29 cellular contexts compared by ENCODE assay signal in the genomic region with DNA sequence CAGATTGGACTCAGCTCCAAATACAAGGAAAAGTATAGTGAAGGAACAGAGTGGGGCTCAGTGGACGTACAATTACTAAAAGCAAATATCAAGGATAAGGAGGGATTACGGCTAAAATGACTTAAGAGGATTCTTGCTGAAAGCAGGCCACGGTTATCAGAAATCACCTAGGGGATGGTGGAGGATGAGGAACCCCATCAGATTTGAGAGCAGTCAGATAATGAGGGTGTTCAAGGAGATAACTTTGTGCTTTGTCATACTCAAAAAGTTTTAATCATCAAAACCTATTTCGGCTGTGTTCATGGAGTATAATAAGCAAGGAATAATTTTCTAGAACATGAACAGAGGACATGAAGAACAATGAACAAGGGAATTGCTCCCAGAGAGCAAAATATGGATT.
"Had no signal": no experiment of that assay in that cellular context is flagged by ENCODE, and none has a peak within 500 bp of the region (broad histone marks: within the 10 kb centered on the region; RNA-seq: fewer than 3 reads in every experiment).

No MANE protein-coding gene starts in this region.

- H3K27ac Mint-ChIP-seq: naive B cell; natural killer cell treated with Interleukin-12 subunit alpha and Interleukin-12 subunit beta and Interleukin-15 and Interleukin-18, amount 100 ng/mL, for 72 hours; stimulated activated naive CD8-positive, alpha-beta T cell treated with anti-CD3 and anti-CD28 coated beads, Interleukin-15, amount 100 ng/mL, for 72 hours had no signal

- H3K4me3 Mint-ChIP-seq: naive B cell; natural killer cell treated with Interleukin-12 subunit alpha and Interleukin-12 subunit beta and Interleukin-15 and Interleukin-18, amount 100 ng/mL, for 72 hours; neural crest cell; stimulated activated naive CD8-positive, alpha-beta T cell treated with anti-CD3 and anti-CD28 coated beads, Interleukin-15, amount 100 ng/mL, for 72 hours had no signal

- H3K9me3 Mint-ChIP-seq: neural crest cell; stimulated activated naive CD8-positive, alpha-beta T cell treated with anti-CD3 and anti-CD28 coated beads, Interleukin-15, amount 100 ng/mL, for 72 hours had no signal

- H3K27me3 Mint-ChIP-seq: naive B cell; natural killer cell treated with Interleukin-12 subunit alpha and Interleukin-12 subunit beta and Interleukin-15 and Interleukin-18, amount 100 ng/mL, for 72 hours; stimulated activated naive CD8-positive, alpha-beta T cell treated with anti-CD3 and anti-CD28 coated beads, Interleukin-15, amount 100 ng/mL, for 72 hours had no signal

- H3K4me3 ChIP-seq: coronary artery, esophagus squamous epithelium, heart right ventricle, lower lobe of right lung, mucosa of descending colon, pancreas, right lobe of liver, suprapubic skin, transverse colon, vagina had no signal

- H3K4me1 ChIP-seq: lower lobe of right lung, pancreas, right lobe of liver, suprapubic skin, transverse colon, vagina had no signal

- H3K27me3 ChIP-seq: esophagus squamous epithelium, heart right ventricle, neutrophil, pancreas, right lobe of liver, suprapubic skin, transverse colon, vagina had no signal

- H3K36me3 Mint-ChIP-seq: naive B cell; natural killer cell treated with Interleukin-12 subunit alpha and Interleukin-12 subunit beta and Interleukin-15 and Interleukin-18, amount 100 ng/mL, for 72 hours had no signal

- H3K4me1 Mint-ChIP-seq: naive B cell; neural crest cell; stimulated activated naive CD8-positive, alpha-beta T cell treated with anti-CD3 and anti-CD28 coated beads, Interleukin-15, amount 100 ng/mL, for 72 hours had no signal

- H3K27ac ChIP-seq: coronary artery, esophagus squamous epithelium, heart right ventricle, lower lobe of right lung, neutrophil, pancreas, right lobe of liver, suprapubic skin, transverse colon, vagina had no signal

- H3K9me3 ChIP-seq: esophagus squamous epithelium, heart right ventricle, lower lobe of right lung, mucosa of descending colon, neutrophil, pancreas, right lobe of liver, suprapubic skin, transverse colon, vagina had no signal

- ATAC-seq: heart right ventricle; left ventricle myocardium superior; lower lobe of right lung; mucosa of descending colon; natural killer cell treated with Interleukin-12 subunit alpha and Interleukin-12 subunit beta and Interleukin-15 and Interleukin-18, amount 100 ng/mL, for 72 hours; pancreas; right lobe of liver; stimulated activated naive CD8-positive, alpha-beta T cell treated with anti-CD3 and anti-CD28 coated beads, Interleukin-15, amount 100 ng/mL, for 72 hours had no signal

- DNase-seq: dermis blood vessel endothelial cell; effector memory CD4-positive, alpha-beta T cell; erythroblast; esophagus squamous epithelium; foreskin melanocyte; glutamatergic neuron; heart right ventricle; hippocampal formation; left ventricle myocardium superior; lower lobe of right lung; mucosa of descending colon; naive B cell; pancreas; retina; right lobe of liver; small intestine; stimulated activated CD4-positive, alpha-beta T cell treated with anti-CD3 and anti-CD28 coated beads, Interleukin-12 subunit alpha, Interleukin-12 subunit beta, amount 100 ng/mL, for 4 hours; stimulated activated CD4-positive, alpha-beta T cell treated with anti-CD3 and anti-CD28 coated beads, Interleukin-1b, Interleukin-23, amount 100 ng/mL, for 48 hours; stimulated activated CD4-positive, alpha-beta T cell treated with anti-CD3 and anti-CD28 coated beads, Interleukin-4, amount 100 ng/mL, for 1 hour; stimulated activated CD8-positive, alpha-beta memory T cell treated with anti-CD3 and anti-CD28 coated beads, Interleukin-4, amount 100 ng/mL, for 48 hours; stimulated activated naive CD4-positive, alpha-beta T cell; stimulated activated naive CD8-positive, alpha-beta T cell treated with anti-CD3 and anti-CD28 coated beads, Interleukin-15, amount 100 ng/mL, for 72 hours; transverse colon had no signal

- H3K36me3 ChIP-seq: esophagus squamous epithelium, heart right ventricle, lower lobe of right lung, neutrophil, pancreas, right lobe of liver, suprapubic skin, transverse colon, vagina had no signal
